Comparison of ENCODE assay signal across 21 cellular contexts in genomic region chr7:47816647-47817046, GRCh38.
DNase-seq lines count a peak whose midpoint lies in the region; ATAC-seq and TF ChIP-seq lines count a peak whose summit lies in the region.
"Had no signal": no experiment of that assay in that cellular context is flagged by ENCODE, and none has a peak within 500 bp of the region (broad histone marks: within the 10 kb centered on the region; RNA-seq: fewer than 3 reads in every experiment).

No MANE protein-coding gene starts in this region.

- TF ChIP-seq CTCF in foreskin fibroblast (IDR thresholded peaks at IDR 0.05; ENCODE audit: low read depth, low read length) = no peak

- peak; percentile 31 for ATAC-seq in left ventricle myocardium superior
- ATAC-seq in Right ventricle myocardium superior (ENCODE audit: poor library complexity) = no peak
- no peak for ATAC-seq in aorta (ENCODE audit: low FRiP score)
- ATAC-seq: GM12878 had no signal

- intact Hi-C loops in left ventricle myocardium superior (cut with micrococcal nuclease) = loop anchor here (5.0 kb wide), 1 partner anchor 384 kb away; no protein-coding TSS in a partner anchor
- intact Hi-C loops in Right ventricle myocardium superior (cut with DNase I) = loop anchor here (5.0 kb wide), 1 partner anchor 379 kb away; no protein-coding TSS in a partner anchor
- intact Hi-C loops in aorta (cut with DNase I) = loop anchor here (5.0 kb wide), 2 partner anchors 44 to 379 kb away; no protein-coding TSS in a partner anchor

- no peaks in the 10 kb centered on the region for H3K27me3 ChIP-seq in aorta (ENCODE audit: control insufficient read depth in 1 of 2, insufficient read depth in 2 of 2, low read length in 1 of 2)
- H3K27me3 ChIP-seq: transverse colon had no signal

- H3K36me3 ChIP-seq in aorta (ENCODE audit: control insufficient read depth in 1 of 2, insufficient read depth in 2 of 2, low read length in 1 of 2) = no peaks in the 10 kb centered on the region
- H3K36me3 ChIP-seq: transverse colon had no signal

- 33 to 38% methylated on average over 4 of the region's 4 CpGs for WGBS in aorta, 2 donors

- H3K4me1 ChIP-seq in aorta (ENCODE audit: control insufficient read depth in 1 of 2, insufficient read depth in 2 of 2, low read length in 2 of 2) = peaks cover 0 to 2% of the 10 kb centered on the region in 2 donors

- H3K27ac ChIP-seq in aorta (ENCODE audit: low read depth in 1 of 2, low read length in 2 of 2) = no peak overlapping the region
- H3K27ac ChIP-seq: skin epidermis, transverse colon had no signal

- H3K4me3 ChIP-seq in foreskin fibroblast (ENCODE audit: low read depth in 1 of 2, low read length in 2 of 2) = no peak overlapping the region
- H3K4me3 ChIP-seq in aorta (ENCODE audit: low read length in 2 of 2) = no peak overlapping the region
- H3K4me3 ChIP-seq: GM12878, skin epidermis, transverse colon had no signal

- DNase-seq in left ventricle myocardium superior = no peak
- DNase-seq in Right ventricle myocardium superior = no peak
- DNase-seq in RPMI7951 (ENCODE audit: low read depth) = peak; percentile 82
- peak; percentile 52 to 69 for DNase-seq in foreskin fibroblast
- peak; percentile 62 to 77 for DNase-seq in aorta
- DNase-seq in NCI-H1436 (lab: John Stamatoyannopoulos, UW) = no peak
- DNase-seq in occipital lobe (lab: John Stamatoyannopoulos, UW) = no peak
- DNase-seq in central memory CD4-positive, alpha-beta T cell = no peak
- DNase-seq: activated CD8-positive, alpha-beta memory T cell treated with anti-CD3 and anti-CD28 coated beads, Interleukin-2, amount 50 U/mL, for 48 hours; activated naive CD4-positive, alpha-beta T cell treated with anti-CD3 and anti-CD28 coated beads, Interleukin-2, amount 50 U/mL, for 16 hours; caudate nucleus; H7; immature natural killer cell; midbrain; MV-4-11; NCI-H2171; NCI-H82; T-helper 2 cell; transverse colon had no signal

- H3K9me3 ChIP-seq in aorta (ENCODE audit: control insufficient read depth, low read length) = no peaks in the 10 kb centered on the region
- H3K9me3 ChIP-seq: transverse colon had no signal

Comparison
In these comparisons a context has a peak if more than half of its experiments do, and no peak if none do; other contexts are left out.
1. DNase-seq: peak in RPMI7951 (single experiment), foreskin fibroblast (2 of 2) and aorta (2 of 2); none in left ventricle myocardium superior (single experiment), Right ventricle myocardium superior (single experiment), NCI-H1436 (single experiment), occipital lobe (single experiment) and central memory CD4-positive, alpha-beta T cell (single experiment).